Comparison of ENCODE assay signal across 11 cellular contexts in genomic region chr3:186476044-186476468, GRCh38.
A peak's percentile ranks its signal among the peaks of the same experiment; 100 is the strongest.
DNase-seq lines count a peak whose midpoint lies in the region; ATAC-seq and TF ChIP-seq lines count a peak whose summit lies in the region.
"Had no signal": no experiment of that assay in that cellular context is flagged by ENCODE, and none has a peak within 500 bp of the region (broad histone marks: within the 10 kb centered on the region; RNA-seq: fewer than 3 reads in every experiment).

No MANE protein-coding gene starts in this region.

- H3K36me3 ChIP-seq in mammary epithelial cell (ENCODE audit: insufficient read depth, low read length) (no peaks in the 10 kb centered on the region), thyroid gland (no peaks in the 10 kb centered on the region)

- DNase-seq in Right ventricle myocardium superior (no peak), cardiac septum (ENCODE audit: low spot score) (no peak), mammary epithelial cell (peak; percentile 48), hypothalamus (lab: John Stamatoyannopoulos, UW) (peak in 43 of 51 donors; percentile 10 to 90 (median 62)), thyroid gland (peak; percentile 27 to 52), NCI-H187 (lab: John Stamatoyannopoulos, UW) (no peak), NCI-H1048 (lab: John Stamatoyannopoulos, UW) (no peak)
- DNase-seq: activated T-cell treated with anti-CD3 and anti-CD28 coated beads for 4 hours, NCI-H524 treated with DMSO at 0.1 percent for 48 hours, nephron progenitor cell had no signal

- no peak for TF ChIP-seq POLR2A in thyroid gland (IDR thresholded peaks at IDR 0.05)

- in situ Hi-C loops in mammary epithelial cell (cut with MboI; ENCODE audit: low sequenced_read_pairs in 2 of 2): no loop called here

- peak; percentile 85 for ATAC-seq in Right ventricle myocardium superior (ENCODE audit: poor library complexity)
- no peak for ATAC-seq in GM19328 (IDR thresholded peaks at IDR 0.05; ENCODE audit: unreplicated experiment)

- 14% methylated on average over 3 of the region's 3 CpGs for WGBS in mammary epithelial cell (ENCODE audit: low coverage, missing lambda C conversion rate)
- 44 to 64% methylated on average over 3 of the region's 3 CpGs for WGBS in thyroid gland, 2 donors

- no peaks in the 10 kb centered on the region for H3K79me2 ChIP-seq in mammary epithelial cell (ENCODE audit: insufficient read depth, low read length)

- no peak overlapping the region for H3K9ac ChIP-seq in mammary epithelial cell (ENCODE audit: insufficient read depth, low read length)

- H3K27ac ChIP-seq in mammary epithelial cell (ENCODE audit: insufficient read depth, low read depth, low read length): no peak overlapping the region
- H3K27ac ChIP-seq in thyroid gland: no peak overlapping the region

- BruUV-seq in mammary epithelial cell (replicated peaks; lab: Mats Ljungman, UMichigan): no TSS peak

- peaks cover 2% of the 10 kb centered on the region for H3K27me3 ChIP-seq in mammary epithelial cell (ENCODE audit: insufficient read depth, low read length)
- no peaks in the 10 kb centered on the region for H3K27me3 ChIP-seq in thyroid gland

- CTCF ChIA-PET in mammary epithelial cell (lab: Charles Lee; ENCODE audit: low non-redundant PET): no interaction called here

- H3K9me3 ChIP-seq in mammary epithelial cell (replicated peaks; ENCODE audit: insufficient read depth, low read length): no peaks in the 10 kb centered on the region
- no peaks in the 10 kb centered on the region for H3K9me3 ChIP-seq in thyroid gland

- dilution Hi-C loops in mammary epithelial cell (cut with HindIII; ENCODE audit: low sequenced_read_pairs): no loop called here

- TF ChIP-seq CTCF in mammary epithelial cell (conservative IDR thresholded peaks at IDR 0.05 in 1 of 2, IDR thresholded peaks at IDR 0.05 in 1 of 2; ENCODE audit: extremely low read depth in 1 of 2, insufficient read depth in 1 of 2, low read depth in 1 of 2, low read length in 2 of 2) (no peak), thyroid gland (IDR thresholded peaks at IDR 0.05) (no peak)

- H3K4me2 ChIP-seq in mammary epithelial cell (ENCODE audit: insufficient read depth, low read depth, low read length): no peak overlapping the region

- H3K4me3 ChIP-seq in mammary epithelial cell (replicated peaks in 1 of 3; ENCODE audit: insufficient read depth in 1 of 3, low read depth in 2 of 3, low read length in 3 of 3): no peak overlapping the region
- H3K4me3 ChIP-seq in thyroid gland (replicated peaks in 1 of 3): no peak overlapping the region

- intact Hi-C loops in Right ventricle myocardium superior (cut with DNase I): no loop called here
- intact Hi-C loops in cardiac septum (cut with DNase I): no loop called here
- intact Hi-C loops in mammary epithelial cell (cut with micrococcal nuclease): no loop called here
- intact Hi-C loops in thyroid gland (cut with DNase I): no loop called here

- H3K4me1 ChIP-seq in mammary epithelial cell (ENCODE audit: insufficient read depth, low read length) (peaks cover 29% of the 10 kb centered on the region), thyroid gland (no peaks in the 10 kb centered on the region)

- H2AFZ ChIP-seq in mammary epithelial cell (ENCODE audit: low read depth, low read length): peak overlapping the region; percentile 81

- no peaks in the 10 kb centered on the region for H4K20me1 ChIP-seq in mammary epithelial cell (ENCODE audit: insufficient read depth, low read length)

Comparison
In these comparisons a context has a peak if more than half of its experiments do, and no peak if none do; other contexts are left out.
1. DNase-seq: peak in mammary epithelial cell (single experiment), hypothalamus (43 of 51) and thyroid gland (2 of 2); none in Right ventricle myocardium superior (single experiment), cardiac septum (single experiment), NCI-H187 (0 of 2) and NCI-H1048 (single experiment).